ENCODE assay signal across 24 cellular contexts in genomic region chr3:97956051-97956450, GRCh38.
"Had no signal": no experiment of that assay in that cellular context is flagged by ENCODE, and none has a peak within 500 bp of the region (broad histone marks: within the 10 kb centered on the region; RNA-seq: fewer than 3 reads in every experiment).

No MANE protein-coding gene starts in this region.

- DNase-seq: colonic mucosa; effector CD8-positive, alpha-beta T cell; endodermal cell; foreskin keratinocyte; heart right ventricle; hippocampal formation; immature natural killer cell; islet precursor cell; kidney glomerular epithelial cell; naive B cell; pancreas; right lobe of liver; small intestine; stimulated activated CD4-positive, alpha-beta T cell treated with anti-CD3 and anti-CD28 coated beads, Interleukin-15, amount 100 ng/mL, for 24 hours; stimulated activated CD4-positive, alpha-beta T cell treated with anti-CD3 and anti-CD28 coated beads, Interleukin-2, amount 100 ng/mL, for 48 hours; stimulated activated naive B cell treated with anti-CD40 and anti-IgM and Interleukin-4, amounts not matched to agents 10 μg/mL and 1 μg/mL and 100 μg/mL, for 72 hours; upper lobe of left lung had no signal

- H3K9me3 ChIP-seq: colonic mucosa, gastroesophageal sphincter, heart right ventricle, neutrophil, pancreas, right lobe of liver, upper lobe of left lung had no signal

- ATAC-seq: esophagus mucosa; foreskin keratinocyte; gastroesophageal sphincter; heart right ventricle; natural killer cell treated with Interleukin-12 subunit alpha and Interleukin-12 subunit beta and Interleukin-15 and Interleukin-18, amount 100 ng/mL, for 72 hours; pancreas; right lobe of liver; stimulated activated naive B cell treated with anti-CD40 and anti-IgM and Interleukin-4, amounts not matched to agents 10 μg/mL and 1 μg/mL and 100 μg/mL, for 72 hours had no signal

- FAIRE-seq: pancreas, small intestine, urothelium cell line had no signal

- H3K27ac ChIP-seq: colonic mucosa, epithelial cell of prostate, foreskin keratinocyte, gastroesophageal sphincter, heart right ventricle, neutrophil, pancreas, right lobe of liver, upper lobe of left lung had no signal

- H3K4me3 ChIP-seq: colonic mucosa, gastroesophageal sphincter, heart right ventricle, lung, pancreas, right lobe of liver, upper lobe of left lung had no signal

- H3K27me3 ChIP-seq: colonic mucosa, foreskin keratinocyte, gastroesophageal sphincter, heart right ventricle, neutrophil, pancreas, right lobe of liver, upper lobe of left lung had no signal

- H3K36me3 ChIP-seq: colonic mucosa, neutrophil had no signal

- H3K4me1 ChIP-seq: colonic mucosa, foreskin keratinocyte had no signal
